1 cellular context compared by ENCODE assay signal in genomic region chr3:64353256-64353655, GRCh38.
TF ChIP-seq lines count a peak whose summit lies in the region.

No MANE protein-coding gene starts in this region.

TF ChIP-seq in IMR-90, 13 proteins besides CTCF, POLR2A, EP300 and RAD21:
- TF ChIP-seq SMC3 (IDR thresholded peaks at IDR 0.05; ENCODE audit: low read depth, low read length) (no peak), BHLHE40 (IDR thresholded peaks at IDR 0.05; ENCODE audit: low read depth, low read length) (0 out of 2 replicates have a peak, but pooled peaks have one; percentile 28), MXI1 (IDR thresholded peaks at IDR 0.05; ENCODE audit: borderline replicate concordance, low read depth, low read length) (no peak)
